Comparison of ENCODE assay signal across 12 cellular contexts in the genomic region with DNA sequence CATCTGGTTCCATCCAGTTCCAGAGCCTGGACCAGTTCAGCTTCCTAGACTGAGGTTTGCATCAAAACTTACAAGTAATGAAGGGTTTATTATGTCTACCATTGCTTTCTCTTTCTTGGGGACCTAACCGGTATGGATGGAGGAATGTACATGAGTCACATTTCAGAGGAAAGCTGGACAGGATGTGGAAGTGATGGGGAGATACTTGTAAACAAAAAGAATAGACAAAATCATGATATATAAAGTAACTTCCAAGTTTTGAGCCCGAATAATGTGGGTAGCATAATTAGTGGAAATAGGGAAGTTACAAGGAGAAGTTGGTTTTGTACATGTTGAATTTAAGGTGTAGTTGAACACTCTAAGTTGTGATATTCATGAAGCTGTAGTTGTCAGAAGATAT. TPM values are rescaled to one million over a fixed set of nuclear protein-coding genes. Genes with fewer than 3 reads are reported as not detected.
DNase-seq lines count a peak whose midpoint lies in the region; ATAC-seq and TF ChIP-seq lines count a peak whose summit lies in the region.
"Had no signal": no experiment of that assay in that cellular context is flagged by ENCODE, and none has a peak within 500 bp of the region (broad histone marks: within the 10 kb centered on the region; RNA-seq: fewer than 3 reads in every experiment).

No MANE protein-coding gene starts in this region.

- H3K9me3 ChIP-seq in colonic mucosa = no peaks in the 10 kb centered on the region
- H3K9me3 ChIP-seq in neutrophil = no peaks in the 10 kb centered on the region

- DNase-seq in CD14-positive monocyte (ENCODE audit: low spot score) (no peak), LHCN-M2 (ENCODE audit: low read depth) (peak; percentile 67), colonic mucosa (no peak), OCI-M2 (lab: John Stamatoyannopoulos, UW; ENCODE audit: unreplicated experiment) (no peak), dedifferentiated amniotic fluid mesenchymal stem cell (ENCODE audit: extremely low spot score) (no peak), NCI-H774 (lab: John Stamatoyannopoulos, UW) (no peak)
- DNase-seq: COR-L47, cortex of kidney, posterior cingulate gyrus had no signal

- H3K9me3 Mint-ChIP-seq in CD14-positive monocyte = no peaks in the 10 kb centered on the region
- H3K9me3 Mint-ChIP-seq: activated T-helper 2 cell treated with anti-CD3 and anti-CD28 coated beads, Interferon-gamma antibody, Interleukin-2, Interleukin-4, amounts not matched to agents 10 μg/mL and 5 μg/mL and 100 μg/mL, durations not matched to agents 14 hours and 24 hours and 36 hours had no signal

- H3K9ac ChIP-seq in colonic mucosa (ENCODE audit: low read depth in 2 of 2, low read length in 2 of 2) = no peak overlapping the region

- H3K27ac ChIP-seq in colonic mucosa (peak overlapping the region; percentile 80), neutrophil (peak overlapping the region; percentile 16)

- intact Hi-C loops in CD14-positive monocyte (cut with micrococcal nuclease) = no loop called here
- intact Hi-C loops in colonic mucosa (cut with DNase I) = no loop called here

- TF ChIP-seq CTCF in CD14-positive monocyte (IDR thresholded peaks at IDR 0.05) (no peak), colonic mucosa (IDR thresholded peaks at IDR 0.05) (no peak), neutrophil (IDR thresholded peaks at IDR 0.05) (no peak)

- H3K36me3 ChIP-seq in colonic mucosa (no peaks in the 10 kb centered on the region), neutrophil (no peaks in the 10 kb centered on the region)

- H3K36me3 Mint-ChIP-seq in CD14-positive monocyte = no peaks in the 10 kb centered on the region

- H3K4me3 ChIP-seq in colonic mucosa (no peak overlapping the region), neutrophil (ENCODE audit: low read depth in 1 of 2, low read length in 1 of 2) (no peak overlapping the region)

- peak overlapping the region in 1 of 2 donors; percentile 51 for H3K4me3 Mint-ChIP-seq in CD14-positive monocyte

- H3K4me1 ChIP-seq in colonic mucosa (peaks cover 28% of the 10 kb centered on the region), neutrophil (ENCODE audit: control insufficient read depth in 1 of 2, insufficient read depth in 1 of 2, low read depth in 1 of 2, low read length in 1 of 2) (peaks cover 7 to 17% of the 10 kb centered on the region in 2 experiments)

- H3K27me3 ChIP-seq in colonic mucosa (no peaks in the 10 kb centered on the region), neutrophil (no peaks in the 10 kb centered on the region)

- H3K27me3 Mint-ChIP-seq in CD14-positive monocyte (ENCODE audit: low read depth in 3 of 3) = peaks cover 0 to 2% (median 1%) of the 10 kb centered on the region in 3 donors

- peaks cover 63% of the 10 kb centered on the region for H3K4me1 Mint-ChIP-seq in CD14-positive monocyte

- no peak for ATAC-seq in HG03571 (IDR thresholded peaks at IDR 0.05; ENCODE audit: unreplicated experiment)

- peak overlapping the region; percentile 5 to 85 (median 76) for H3K27ac Mint-ChIP-seq in CD14-positive monocyte
- H3K27ac Mint-ChIP-seq: activated T-helper 2 cell treated with anti-CD3 and anti-CD28 coated beads, Interferon-gamma antibody, Interleukin-2, Interleukin-4, amounts not matched to agents 10 μg/mL and 5 μg/mL and 100 μg/mL, durations not matched to agents 14 hours and 24 hours and 36 hours had no signal

RNA-seq across cellular contexts. Expression of gene FNIP2, which starts 14.9 kb away (rescaled TPM):
- polyA plus RNA-seq in CD14-positive monocyte = 1 to 10 TPM; 3.5 to 5.7 TPM
- total RNA-seq in LHCN-M2 (2014; rRNA removed) = 15.1 and 17.6 TPM in 2 replicates
- polyA plus RNA-seq in LHCN-M2 (2012) = 6.8 TPM
- total RNA-seq in colonic mucosa = 10 to 100 TPM; 56.2 to 89.6 TPM
